In the genomic region with DNA sequence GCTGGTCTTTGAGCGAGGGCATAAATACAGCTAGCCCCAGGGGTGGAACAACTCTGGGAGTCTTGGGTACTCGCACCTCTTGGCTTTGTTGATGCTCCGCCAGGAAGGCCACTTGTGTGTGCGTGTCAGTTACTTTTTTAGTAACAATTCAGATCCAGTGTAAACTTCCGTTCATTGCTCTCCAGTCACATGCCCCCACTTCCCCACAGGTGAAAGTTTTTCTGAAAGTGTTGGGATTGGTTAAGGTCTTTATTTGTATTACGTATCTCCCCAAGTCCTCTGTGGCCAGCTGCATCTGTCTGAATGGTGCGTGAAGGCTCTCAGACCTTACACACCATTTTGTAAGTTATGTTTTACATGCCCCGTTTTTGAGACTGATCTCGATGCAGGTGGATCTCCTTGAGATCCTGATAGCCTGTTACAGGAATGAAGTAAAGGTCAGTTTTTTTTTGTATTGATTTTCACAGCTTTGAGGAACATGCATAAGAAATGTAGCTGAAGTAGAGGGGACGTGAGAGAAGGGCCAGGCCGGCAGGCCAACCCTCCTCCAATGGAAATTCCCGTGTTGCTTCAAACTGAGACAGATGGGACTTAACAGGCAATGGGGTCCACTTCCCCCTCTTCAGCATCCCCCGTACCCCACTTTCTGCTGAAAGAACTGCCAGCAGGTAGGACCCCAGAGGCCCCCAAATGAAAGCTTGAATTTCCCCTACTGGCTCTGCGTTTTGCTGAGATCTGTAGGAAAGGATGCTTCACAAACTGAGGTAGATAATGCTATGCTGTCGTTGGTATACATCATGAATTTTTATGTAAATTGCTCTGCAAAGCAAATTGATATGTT, we compare ENCODE assay signal across 16 cellular contexts. TPM values are rescaled to one million over a fixed set of nuclear protein-coding genes. Genes with fewer than 3 reads are reported as not detected.
DNase-seq lines count a peak whose midpoint lies in the region; ATAC-seq, FAIRE-seq and TF ChIP-seq lines count a peak whose summit lies in the region.
"Had no signal": no experiment of that assay in that cellular context is flagged by ENCODE, and none has a peak within 500 bp of the region (broad histone marks: within the 10 kb centered on the region; RNA-seq: fewer than 3 reads in every experiment).

No MANE protein-coding gene starts in this region.

- no peak overlapping the region for H3K4me3 ChIP-seq in lung
- H3K4me3 ChIP-seq: colonic mucosa, right lobe of liver had no signal

- H3K4me3 Mint-ChIP-seq in activated CD8-positive, alpha-beta T cell treated with anti-CD3 and anti-CD28 coated beads for 36 hours: no peak overlapping the region
- H3K4me3 Mint-ChIP-seq: activated naive CD8-positive, alpha-beta T cell treated with anti-CD3 and anti-CD28 coated beads, Interleukin-2, amount 10 ng/mL, durations not matched to agents 7 days and 5 days; mesothelial cell of epicardium had no signal

- no peaks in the 10 kb centered on the region for H3K27me3 Mint-ChIP-seq in activated CD8-positive, alpha-beta T cell treated with anti-CD3 and anti-CD28 coated beads for 36 hours
- H3K27me3 Mint-ChIP-seq: activated naive CD8-positive, alpha-beta T cell treated with anti-CD3 and anti-CD28 coated beads, Interleukin-2, amount 10 ng/mL, durations not matched to agents 7 days and 5 days had no signal

- peak overlapping the region in 1 of 2 donors; percentile 68 for H3K27ac ChIP-seq in lung (ENCODE audit: low read depth in 1 of 2, low read length in 1 of 2)
- H3K27ac ChIP-seq: colonic mucosa, right lobe of liver, WERI-Rb-1 had no signal

- TF ChIP-seq POLR2A in GM10847 (IDR thresholded peaks at IDR 0.05; ENCODE audit: extremely low read depth, insufficient read length) (peak; percentile 58), GM12891 (IDR thresholded peaks at IDR 0.05; ENCODE audit: low read depth, low read length) (peak; percentile 88)

- no peaks in the 10 kb centered on the region for H3K27me3 ChIP-seq in lung (ENCODE audit: control insufficient read depth, insufficient read depth)
- H3K27me3 ChIP-seq: colonic mucosa, right lobe of liver had no signal

- no peaks in the 10 kb centered on the region for H3K36me3 ChIP-seq in lung (ENCODE audit: control insufficient read depth in 2 of 2, insufficient read depth in 2 of 2, low read length in 2 of 2)
- H3K36me3 ChIP-seq: colonic mucosa, right lobe of liver, WERI-Rb-1 had no signal

- no peaks in the 10 kb centered on the region for H3K4me1 ChIP-seq in lung (ENCODE audit: control insufficient read depth in 2 of 2, insufficient read depth in 2 of 2, low read length in 2 of 2)
- H3K4me1 ChIP-seq: colonic mucosa, right lobe of liver had no signal

- intact Hi-C loops in activated CD8-positive, alpha-beta T cell treated with anti-CD3 and anti-CD28 coated beads for 36 hours (cut with micrococcal nuclease): no loop called here

- no peak for ATAC-seq in activated CD8-positive, alpha-beta T cell treated with anti-CD3 and anti-CD28 coated beads for 36 hours
- ATAC-seq in lung (ENCODE audit: insufficient read depth, low FRiP score) (peak; percentile 21), HG03460 (IDR thresholded peaks at IDR 0.05; ENCODE audit: unreplicated experiment) (no peak)
- ATAC-seq: right lobe of liver had no signal

- no peak for TF ChIP-seq CTCF in activated CD8-positive, alpha-beta T cell treated with anti-CD3 and anti-CD28 coated beads for 36 hours (IDR thresholded peaks at IDR 0.05)
- TF ChIP-seq CTCF in lung (IDR thresholded peaks at IDR 0.05; ENCODE audit: control extremely low read depth, extremely low read depth): no peak

- H3K9me3 ChIP-seq in lung (ENCODE audit: control insufficient read depth in 2 of 2, insufficient read depth in 1 of 2, low read length in 1 of 2): peaks cover 3 to 9% of the 10 kb centered on the region in 2 donors
- H3K9me3 ChIP-seq: colonic mucosa, right lobe of liver had no signal

- CTCF ChIA-PET in activated CD8-positive, alpha-beta T cell treated with anti-CD3 and anti-CD28 coated beads for 36 hours (lab: Charles Lee): interaction anchor here (1.2 to 1.9 kb wide), 3 partner anchors 11 to 140 kb away, joined by 5 to 6 read pairs (median 5); no protein-coding TSS in a partner anchor

- H3K36me3 Mint-ChIP-seq in activated CD8-positive, alpha-beta T cell treated with anti-CD3 and anti-CD28 coated beads for 36 hours (ENCODE audit: low read depth): peaks cover 78% of the 10 kb centered on the region
- H3K36me3 Mint-ChIP-seq: mesothelial cell of epicardium had no signal

- H3K9me3 Mint-ChIP-seq in activated CD8-positive, alpha-beta T cell treated with anti-CD3 and anti-CD28 coated beads for 36 hours: peaks cover 17% of the 10 kb centered on the region

- 69 to 84% methylated on average over 15 of the region's 15 CpGs for WGBS in lung, 2 donors

- H3K27ac Mint-ChIP-seq in activated CD8-positive, alpha-beta T cell treated with anti-CD3 and anti-CD28 coated beads for 36 hours: peak overlapping the region; percentile 68
- H3K27ac Mint-ChIP-seq: mesothelial cell of epicardium had no signal

- POLR2A ChIA-PET in activated CD8-positive, alpha-beta T cell treated with anti-CD3 and anti-CD28 coated beads for 36 hours (lab: Charles Lee): interaction anchor here (0.9 to 34.4 kb wide), 10 partner anchors 5 to 221 kb away, joined by 3 to 888 read pairs (median 12); a partner anchor contains a TSS

- DNase-seq in GM12891 (ENCODE audit: insufficient read length, low spot score) (no peak), lung (ENCODE audit: low spot score) (peak; percentile 69), urothelium cell line (ENCODE audit: low spot score) (no peak), MV-4-11 (lab: John Stamatoyannopoulos, UW) (no peak)
- no peak for DNase-seq in activated CD8-positive, alpha-beta T cell treated with anti-CD3 and anti-CD28 coated beads for 36 hours
- DNase-seq: activated naive CD8-positive, alpha-beta T cell treated with anti-CD3 and anti-CD28 coated beads, Interleukin-2, amount 10 ng/mL, durations not matched to agents 7 days and 5 days; colonic mucosa; DND-41; NCI-H1092 treated with DMSO at 0.1 percent for 48 hours; right lobe of liver; WERI-Rb-1 had no signal

- peaks cover 51% of the 10 kb centered on the region for H3K4me1 Mint-ChIP-seq in activated CD8-positive, alpha-beta T cell treated with anti-CD3 and anti-CD28 coated beads for 36 hours (ENCODE audit: low read depth)

- FAIRE-seq in GM12891 (lab: Jason Lieb, UNC) (peak; percentile 43), urothelium cell line (lab: Jason Lieb, UNC) (no peak)
- FAIRE-seq: RCC 7860 had no signal

TF ChIP-seq in GM12891, 5 proteins besides CTCF, POLR2A, EP300 and RAD21:
- TF ChIP-seq POLR2AphosphoS5 (IDR thresholded peaks at IDR 0.05; ENCODE audit: low read depth, low read length) (peak; percentile 95), TAF1 (IDR thresholded peaks at IDR 0.05; ENCODE audit: low read depth, low read length) (no peak), PAX5 (IDR thresholded peaks at IDR 0.05; ENCODE audit: insufficient read depth, low read length, severe bottlenecking) (no peak), POU2F2 (IDR thresholded peaks at IDR 0.05; ENCODE audit: low read depth, low read length) (peak; percentile 89), SPI1 (IDR thresholded peaks at IDR 0.05; ENCODE audit: low read depth, low read length) (no peak)

RNA-seq across cellular contexts. Expression of a gene that starts 19.2 kb away (rescaled TPM):
- polyA plus RNA-seq in GM12891 (2012; ENCODE audit: low read depth, missing spikeins): 240 TPM
- total RNA-seq in activated CD8-positive, alpha-beta T cell treated with anti-CD3 and anti-CD28 coated beads for 36 hours: 100 to 1,000 TPM; 409 to 439 TPM
- 1 to 10 TPM; 4.6 to 5.0 TPM for total RNA-seq in lung
- polyA plus RNA-seq in lung: 1 to 10 TPM in 1 of 2 donors, under 1 TPM in 1; 0.85 to 1.1 TPM
- total RNA-seq: LHCN-M2, mesothelial cell of epicardium had no signal

Comparison
In these comparisons a context has a peak if more than half of its experiments do, and no peak if none do; other contexts are left out.
1. RNA of a gene that starts 19.2 kb away (total RNA-seq): 409 to 439 TPM in activated CD8-positive, alpha-beta T cell treated with anti-CD3 and anti-CD28 coated beads for 36 hours; 4.6 to 5.0 TPM in lung; every median in the first group is over 10 times any median in the second.